ENCODE assay signal across 24 cellular contexts in the genomic region with DNA sequence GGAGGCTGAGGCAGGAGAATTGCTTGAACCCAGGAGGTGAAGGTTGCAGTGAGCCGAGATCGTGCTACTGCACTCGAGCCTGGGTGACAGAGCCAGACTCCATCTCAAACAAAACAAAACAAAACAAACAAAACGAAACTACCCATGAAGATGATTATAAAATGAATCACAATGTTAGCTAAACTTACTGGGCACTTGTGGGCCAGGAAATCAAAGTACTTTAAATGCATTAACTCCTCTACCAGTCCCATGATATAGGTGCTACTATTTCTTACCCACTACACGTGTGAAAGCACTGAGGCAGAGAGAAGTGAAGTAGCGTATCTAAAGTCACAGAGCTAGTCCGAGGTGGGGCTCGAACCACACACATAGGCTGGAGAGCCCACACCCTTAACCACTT. TPM values are rescaled to one million over a fixed set of nuclear protein-coding genes. Genes with fewer than 3 reads are reported as not detected.
DNase-seq lines count a peak whose midpoint lies in the region; ATAC-seq and TF ChIP-seq lines count a peak whose summit lies in the region.
"Had no signal": no experiment of that assay in that cellular context is flagged by ENCODE, and none has a peak within 500 bp of the region (broad histone marks: within the 10 kb centered on the region; RNA-seq: fewer than 3 reads in every experiment).

No MANE protein-coding gene starts in this region.

- no peak overlapping the region for H2AFZ ChIP-seq in IMR-90 (replicated peaks; ENCODE audit: low read length, poor library complexity)
- H2AFZ ChIP-seq: GM23248, PC-9 had no signal

- peak overlapping the region; percentile 31 for H2BK5ac ChIP-seq in IMR-90 (ENCODE audit: low read depth, low read length, poor library complexity, severe bottlenecking)

- H3K14ac ChIP-seq in IMR-90 (replicated peaks; ENCODE audit: low read depth, low read length): peak overlapping the region; percentile 33; the same call in 1 of the 2 replicates

- TF ChIP-seq POLR2A in IMR-90 (IDR thresholded peaks at IDR 0.05; ENCODE audit: low read depth, low read length): no peak

- intact Hi-C loops in IMR-90 (cut with micrococcal nuclease): no loop called here
- intact Hi-C loops in left lung (cut with DNase I): no loop called here

- BruUV-seq in IMR-90 (replicated peaks; lab: Mats Ljungman, UMichigan): no TSS peak

- in situ Hi-C loops in IMR-90 (cut with MboI; ENCODE audit: low sequenced_read_pairs): no loop called here

- no peaks in the 10 kb centered on the region for H3K36me3 ChIP-seq in IMR-90 (ENCODE audit: control insufficient read depth, insufficient read depth, low read length)
- no peaks in the 10 kb centered on the region for H3K36me3 ChIP-seq in SJSA1
- H3K36me3 ChIP-seq in left lung: no peaks in the 10 kb centered on the region
- H3K36me3 ChIP-seq: HAP-1 had no signal

- TF ChIP-seq CTCF in IMR-90 (conservative IDR thresholded peaks at IDR 0.05; ENCODE audit: low read depth, low read length): no peak
- no peak for TF ChIP-seq CTCF in left lung (IDR thresholded peaks at IDR 0.05)
- TF ChIP-seq CTCF in GM10248 (IDR thresholded peaks at IDR 0.05; ENCODE audit: control extremely low read depth, extremely low read depth, low read depth, missing control alignments): no peak

- H3K4me1 ChIP-seq in IMR-90 (ENCODE audit: control insufficient read depth, insufficient read depth, low read length): peaks cover 4% of the 10 kb centered on the region; the same call in 1 of the 2 replicates
- peaks cover 18% of the 10 kb centered on the region for H3K4me1 ChIP-seq in SJSA1 (replicated peaks)
- H3K4me1 ChIP-seq in left lung: no peaks in the 10 kb centered on the region
- H3K4me1 ChIP-seq: HAP-1 had no signal

- peak overlapping the region; percentile 40 for H4K91ac ChIP-seq in IMR-90 (ENCODE audit: insufficient read depth, low read depth, low read length)

- no peaks in the 10 kb centered on the region for H4K20me1 ChIP-seq in IMR-90 (ENCODE audit: insufficient read depth, low read length)

- H3K4me3 ChIP-seq in IMR-90 (ENCODE audit: insufficient read depth, low read depth, low read length) (no peak overlapping the region), SJSA1 (no peak overlapping the region), left lung (no peak overlapping the region)
- H3K4me3 ChIP-seq: GM23248, HAP-1, PC-9 had no signal

- H3K9me1 ChIP-seq in IMR-90 (ENCODE audit: insufficient read depth, low read length): 0 out of 2 replicates have a peak, but pooled peaks cover 5% of the 10 kb centered on the region

- peak overlapping the region; percentile 79 for H2BK20ac ChIP-seq in IMR-90 (ENCODE audit: low read depth, low read length)

- peak; percentile 20 for DNase-seq in DMS53 (lab: John Stamatoyannopoulos, UW)
- no peak for DNase-seq in DMS53 treated with DMSO at 0.1 percent for 48 hours (lab: John Stamatoyannopoulos, UW; ENCODE audit: unreplicated experiment)
- peak; percentile 22 for DNase-seq in IMR-90
- DNase-seq in SJSA1 (ENCODE audit: low read depth in 1 of 2, low spot score in 2 of 2): peak in 1 of 2 experiments; percentile 50
- no peak for DNase-seq in left lung
- DNase-seq in activated T-cell treated with anti-CD3 and anti-CD28 coated beads for 4 hours: no peak
- DNase-seq in stimulated activated CD4-positive, alpha-beta T cell treated with anti-CD3 and anti-CD28 coated beads, Interleukin-4, amount 100 ng/mL, for 4 hours: no peak
- DNase-seq in GM10248 (ENCODE audit: extremely low spot score): no peak
- DNase-seq: CD4-positive, alpha-beta T cell; GM23248; Karpas-422; NCI-H1105 treated with DMSO at 0.1 percent for 48 hours; NCI-H146; NCI-H1930; NCI-H446; NCI-H524 treated with DMSO at 0.1 percent for 48 hours; NCI-H774; Right ventricle myocardium superior; RPMI8226; T-cell had no signal

- peak overlapping the region; percentile 52; a peak in 1 of 4 replicates for H4K8ac ChIP-seq in IMR-90 (ENCODE audit: low read depth in 2 of 2, low read length in 2 of 2)

- peak overlapping the region; percentile 73 for H3K4ac ChIP-seq in IMR-90 (ENCODE audit: low read depth, low read length)

- H3K23ac ChIP-seq in IMR-90 (ENCODE audit: low read depth, low read length): no peak overlapping the region

- no peak overlapping the region for H3K56ac ChIP-seq in IMR-90 (ENCODE audit: extremely low read depth, insufficient read depth, low read length)

- H2AK5ac ChIP-seq in IMR-90 (ENCODE audit: low read depth, low read length): peak overlapping the region; percentile 68; the same call in 1 of the 2 replicates

- H3K18ac ChIP-seq in IMR-90 (ENCODE audit: low read depth, low read length): peak overlapping the region; percentile 27; the same call in 1 of the 2 replicates

- peak overlapping the region; percentile 78; the same call in 1 of the 2 replicates for H3K4me2 ChIP-seq in IMR-90 (ENCODE audit: low read depth, low read length)
- H3K4me2 ChIP-seq: PC-9 had no signal

- H3K79me1 ChIP-seq in IMR-90 (ENCODE audit: low read depth in 1 of 2, low read length in 2 of 2): no peaks in the 10 kb centered on the region

- H2BK15ac ChIP-seq in IMR-90 (ENCODE audit: low read depth, low read length): peak overlapping the region; percentile 51; the same call in 2 of the 3 replicates

- no peak for TF ChIP-seq RAD21 in IMR-90 (IDR thresholded peaks at IDR 0.05; ENCODE audit: low read length)

- ATAC-seq in IMR-90 (ENCODE audit: low read depth) (peak; percentile 78), left lung (peak; percentile 61)
- ATAC-seq: T-cell had no signal

- peak overlapping the region; percentile 63 for H2BK120ac ChIP-seq in IMR-90 (ENCODE audit: low read depth, low read length)

- CTCF ChIA-PET in IMR-90 (lab: Yijun Ruan, JAX) (interaction anchor here (0.9 kb wide), 1 partner anchor 33 kb away, joined by 3 read pairs; no protein-coding TSS in a partner anchor), GM10248 (lab: Yijun Ruan, JAX) (interaction anchor here (1.5 to 2.5 kb wide), 3 partner anchors 8 to 29 kb away, joined by 3 to 6 read pairs (median 3); no protein-coding TSS in a partner anchor)

- peak overlapping the region; percentile 44 for H2AK9ac ChIP-seq in IMR-90 (replicated peaks; ENCODE audit: low read depth, low read length, poor library complexity)

- WGBS in IMR-90 (ENCODE audit: extremely low coverage in 2 of 2, insufficient read length in 1 of 2), 2 experiments: no CpG with 5 or more reads among the region's 8 CpGs

- no peaks in the 10 kb centered on the region for H3K9me3 ChIP-seq in IMR-90 (ENCODE audit: control insufficient read depth, insufficient read depth, low read length)
- H3K9me3 ChIP-seq in SJSA1 (replicated peaks): no peaks in the 10 kb centered on the region
- peaks cover 0 to 9% of the 10 kb centered on the region in 2 donors for H3K9me3 ChIP-seq in left lung
- H3K9me3 ChIP-seq: HAP-1 had no signal

- POLR2A ChIA-PET in IMR-90 (lab: Charles Lee; ENCODE audit: unreplicated experiment): interaction anchor here (0.6 kb wide), 1 partner anchor 396 kb away, joined by 4 read pairs; no protein-coding TSS in a partner anchor
- POLR2A ChIA-PET in GM10248 (lab: Yijun Ruan, JAX): no interaction called here

- H3K27ac ChIP-seq in IMR-90 (ENCODE audit: insufficient read depth, low read length) (no peak overlapping the region), SJSA1 (peak overlapping the region; percentile 19), left lung (no peak overlapping the region)
- H3K27ac ChIP-seq: 22Rv1, GM23248, HL-60, PC-9 had no signal

- peak overlapping the region; percentile 21; the same call in 1 of the 2 replicates for H4K5ac ChIP-seq in IMR-90 (ENCODE audit: low read depth, low read length)

- H3K27me3 ChIP-seq in IMR-90 (ENCODE audit: control insufficient read depth, insufficient read depth, low read length): no peaks in the 10 kb centered on the region
- no peaks in the 10 kb centered on the region for H3K27me3 ChIP-seq in SJSA1 (replicated peaks)
- no peaks in the 10 kb centered on the region for H3K27me3 ChIP-seq in left lung

- H3K9ac ChIP-seq in IMR-90 (ENCODE audit: low read depth, low read length): no peak overlapping the region
- H3K9ac ChIP-seq: GM23248 had no signal

- dilution Hi-C loops in IMR-90 (cut with HindIII; ENCODE audit: low sequenced_read_pairs, unreplicated experiment): no loop called here

TF ChIP-seq in IMR-90, 13 proteins besides CTCF, POLR2A, EP300 and RAD21:
- TF ChIP-seq, protein P1, sequence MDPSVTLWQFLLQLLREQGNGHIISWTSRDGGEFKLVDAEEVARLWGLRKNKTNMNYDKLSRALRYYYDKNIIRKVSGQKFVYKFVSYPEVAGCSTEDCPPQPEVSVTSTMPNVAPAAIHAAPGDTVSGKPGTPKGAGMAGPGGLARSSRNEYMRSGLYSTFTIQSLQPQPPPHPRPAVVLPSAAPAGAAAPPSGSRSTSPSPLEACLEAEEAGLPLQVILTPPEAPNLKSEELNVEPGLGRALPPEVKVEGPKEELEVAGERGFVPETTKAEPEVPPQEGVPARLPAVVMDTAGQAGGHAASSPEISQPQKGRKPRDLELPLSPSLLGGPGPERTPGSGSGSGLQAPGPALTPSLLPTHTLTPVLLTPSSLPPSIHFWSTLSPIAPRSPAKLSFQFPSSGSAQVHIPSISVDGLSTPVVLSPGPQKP (IDR thresholded peaks at IDR 0.05; ENCODE audit: borderline replicate concordance, low read depth, low read length): no peak
- TF ChIP-seq, protein P2, sequence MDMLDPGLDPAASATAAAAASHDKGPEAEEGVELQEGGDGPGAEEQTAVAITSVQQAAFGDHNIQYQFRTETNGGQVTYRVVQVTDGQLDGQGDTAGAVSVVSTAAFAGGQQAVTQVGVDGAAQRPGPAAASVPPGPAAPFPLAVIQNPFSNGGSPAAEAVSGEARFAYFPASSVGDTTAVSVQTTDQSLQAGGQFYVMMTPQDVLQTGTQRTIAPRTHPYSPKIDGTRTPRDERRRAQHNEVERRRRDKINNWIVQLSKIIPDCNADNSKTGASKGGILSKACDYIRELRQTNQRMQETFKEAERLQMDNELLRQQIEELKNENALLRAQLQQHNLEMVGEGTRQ (IDR thresholded peaks at IDR 0.05; ENCODE audit: low read depth, low read length): no peak
- TF ChIP-seq BHLHE40 (IDR thresholded peaks at IDR 0.05; ENCODE audit: low read depth, low read length) (no peak), FOS (IDR thresholded peaks at IDR 0.05; ENCODE audit: low read depth, low read length) (no peak), SMC3 (IDR thresholded peaks at IDR 0.05; ENCODE audit: low read depth, low read length) (no peak)

RNA-seq across cellular contexts. Expression of a gene that starts 53.6 kb away (rescaled TPM):
- total RNA-seq in IMR-90 (2012; rRNA removed) (9.0 and 16.7 TPM in 2 replicates), left lung (10 to 100 TPM; 66.9 to 78.0 TPM)
- 23.9 and 31.2 TPM in 2 replicates for polyA plus RNA-seq in IMR-90 (2012; rRNA removed)
- polyA plus RNA-seq in IMR-90 (2012; cell fraction: cytosol; rRNA removed): 30.6 and 56.2 TPM in 2 replicates
- polyA plus RNA-seq in IMR-90 (2012; cell fraction: nucleus; rRNA removed; ENCODE audit: low replicate concordance): 8.1 and 15.7 TPM in 2 replicates
- 46.8 and 88.9 TPM in 2 replicates for total RNA-seq in SJSA1 (2014; rRNA removed; shearing (Covaris generic))

Comparison
In these comparisons a context has a peak if more than half of its experiments do, and no peak if none do; other contexts are left out.
1. DNase-seq: peak in DMS53 (single experiment) and IMR-90 (single experiment); none in DMS53 treated with DMSO at 0.1 percent for 48 hours (single experiment), left lung (0 of 2), activated T-cell treated with anti-CD3 and anti-CD28 coated beads for 4 hours (single experiment), stimulated activated CD4-positive, alpha-beta T cell treated with anti-CD3 and anti-CD28 coated beads, Interleukin-4, amount 100 ng/mL, for 4 hours (0 of 2) and GM10248 (single experiment).